In genomic region chr7:21305455-21306235, GRCh38 we compare ENCODE assay signal across 17 cellular contexts.
DNase-seq lines count a peak whose midpoint lies in the region; ATAC-seq lines count a peak whose summit lies in the region.
"Had no signal": no experiment of that assay in that cellular context is flagged by ENCODE, and none has a peak within 500 bp of the region (broad histone marks: within the 10 kb centered on the region; RNA-seq: fewer than 3 reads in every experiment).

No MANE protein-coding gene starts in this region.

- H3K9ac ChIP-seq in GM23248, result no peak overlapping the region

- intact Hi-C loops in right cardiac atrium (cut with DNase I), result no loop called here

- peak; percentile 94 to 95 for ATAC-seq in activated CD4-positive, CD25-positive, alpha-beta regulatory T cell treated with anti-CD3 and anti-CD28 coated beads, Interleukin-2, amount 50 U/mL, for 24 hours
- ATAC-seq in GM18858 (IDR thresholded peaks at IDR 0.05; ENCODE audit: unreplicated experiment) (peak; percentile 53), right cardiac atrium (no peak)
- ATAC-seq: left lung, upper lobe of right lung had no signal

- H3K27me3 ChIP-seq in GM23248 (replicated peaks; ENCODE audit: insufficient read depth) (no peaks in the 10 kb centered on the region), right cardiac atrium (ENCODE audit: control insufficient read depth, insufficient read depth) (no peaks in the 10 kb centered on the region)
- H3K27me3 ChIP-seq: cardiac muscle cell, left lung, upper lobe of right lung had no signal

- no peaks in the 10 kb centered on the region for H3K79me2 ChIP-seq in GM23248 (ENCODE audit: insufficient read depth)

- WGBS in GM23248 (ENCODE audit: low coverage in 1 of 2, low lambda C conversion rate in 2 of 2, missing lambda C conversion rate in 2 of 2), 2 experiments, result 5 to 12% methylated on average over 3 of the region's 3 CpGs
- WGBS in right cardiac atrium, result 56% methylated on average over 3 of the region's 3 CpGs

- no peaks in the 10 kb centered on the region for H3K36me3 ChIP-seq in GM23248 (ENCODE audit: low read depth)
- H3K36me3 ChIP-seq: cardiac muscle cell, left lung, upper lobe of right lung had no signal

- H3F3A ChIP-seq in GM23248 (ENCODE audit: insufficient read depth), result no peaks in the 10 kb centered on the region

- no peaks in the 10 kb centered on the region for H4K20me1 ChIP-seq in GM23248 (ENCODE audit: insufficient read depth)

- in situ Hi-C loops in GM23248 (cut with MboI), result no loop called here

- H3K9me3 ChIP-seq in GM23248 (ENCODE audit: low read depth) (no peaks in the 10 kb centered on the region), right cardiac atrium (ENCODE audit: control insufficient read depth, low read length) (no peaks in the 10 kb centered on the region)
- H3K9me3 ChIP-seq: upper lobe of right lung had no signal

- H3K4me3 ChIP-seq in GM23248 (no peak overlapping the region), right cardiac atrium (ENCODE audit: low read length) (no peak overlapping the region)
- H3K4me3 ChIP-seq: cardiac muscle cell, left lung, skin epidermis, upper lobe of right lung had no signal

- no peak overlapping the region for H2AFZ ChIP-seq in GM23248

- H3K4me1 ChIP-seq in GM23248 (ENCODE audit: insufficient read depth) (no peaks in the 10 kb centered on the region), right cardiac atrium (ENCODE audit: control insufficient read depth, insufficient read depth, low read length) (no peaks in the 10 kb centered on the region)
- H3K4me1 ChIP-seq: left lung, upper lobe of right lung had no signal

- H3K9me2 ChIP-seq in GM23248 (ENCODE audit: insufficient read depth), result no peaks in the 10 kb centered on the region

- H3K4me2 ChIP-seq in GM23248 (ENCODE audit: unreplicated experiment), result no peak overlapping the region

- H3K27ac ChIP-seq in epithelial cell of prostate (no peak overlapping the region), GM23248 (no peak overlapping the region), right cardiac atrium (ENCODE audit: low read length) (no peak overlapping the region)
- H3K27ac ChIP-seq: left lung, skin epidermis, upper lobe of right lung had no signal

- DNase-seq in activated CD4-positive, CD25-positive, alpha-beta regulatory T cell treated with anti-CD3 and anti-CD28 coated beads, Interleukin-2, amount 50 U/mL, for 72 hours, result no peak
- DNase-seq in NCI-H226 (peak; percentile 76), epithelial cell of prostate (ENCODE audit: low read depth, low spot score) (peak; percentile 10), GM23248 (no peak), putamen (ENCODE audit: low spot score) (no peak), right cardiac atrium (no peak)
- DNase-seq: 8988T; activated naive CD4-positive, alpha-beta T cell treated with anti-CD3 and anti-CD28 coated beads, Interleukin-2, amount 10 ng/mL, durations not matched to agents 7 days and 5 days; effector memory CD4-positive, alpha-beta T cell; Kasumi-1; left lung; NCI-H1417 treated with DMSO at 0.1 percent for 48 hours; upper lobe of right lung had no signal

Comparison
In these comparisons a context has a peak if more than half of its experiments do, and no peak if none do; other contexts are left out.
1. ATAC-seq: peak in activated CD4-positive, CD25-positive, alpha-beta regulatory T cell treated with anti-CD3 and anti-CD28 coated beads, Interleukin-2, amount 50 U/mL, for 24 hours (2 of 2) and GM18858 (single experiment); none in right cardiac atrium (0 of 2).
2. DNase-seq: peak in NCI-H226 (single experiment) and epithelial cell of prostate (single experiment); none in activated CD4-positive, CD25-positive, alpha-beta regulatory T cell treated with anti-CD3 and anti-CD28 coated beads, Interleukin-2, amount 50 U/mL, for 72 hours (single experiment), GM23248 (single experiment), putamen (single experiment) and right cardiac atrium (0 of 3).